8 cellular contexts compared by ENCODE assay signal in the genomic region with DNA sequence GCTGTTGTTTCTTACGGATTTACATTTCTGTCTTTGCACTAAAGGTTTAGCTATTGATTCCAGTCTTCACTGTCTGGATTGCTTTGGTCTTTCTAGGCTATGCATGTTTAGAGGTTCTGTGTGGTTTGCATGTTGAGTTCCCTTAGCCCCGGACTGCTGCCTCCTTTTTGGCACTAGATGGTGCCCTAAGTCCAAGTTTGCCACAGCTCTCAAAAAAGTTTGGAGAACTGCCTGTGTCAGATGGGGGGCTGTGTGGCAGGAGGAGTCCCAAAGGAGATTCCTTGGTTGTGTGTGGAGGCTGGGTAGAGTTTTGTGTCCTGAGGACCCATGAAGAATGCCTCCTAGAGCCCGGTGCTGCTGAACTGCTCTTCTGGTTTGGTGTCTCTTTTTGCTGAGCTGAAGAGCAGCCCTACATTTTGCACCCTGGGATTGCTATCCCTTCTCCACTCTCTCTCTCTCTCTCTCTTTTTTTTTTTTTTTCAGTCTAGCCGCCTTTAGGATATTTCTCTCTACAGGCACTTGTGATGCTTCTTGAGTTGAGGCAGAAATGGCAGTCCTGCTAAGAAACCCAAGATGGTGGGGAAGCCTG.
DNase-seq lines count a peak whose midpoint lies in the region; ATAC-seq, FAIRE-seq and TF ChIP-seq lines count a peak whose summit lies in the region.

No MANE protein-coding gene starts in this region.

- FAIRE-seq in A549 (lab: Jason Lieb, UNC): no peak

- H3K4me2 ChIP-seq in A549: no peak overlapping the region

- peak overlapping the region; percentile 15 to 71; a peak in 3 of 6 replicates for H3K27ac ChIP-seq in A549

- TF ChIP-seq POLR2A in A549 (IDR thresholded peaks at IDR 0.05; ENCODE audit: low read length): no peak

- TF ChIP-seq EP300 in A549 (IDR thresholded peaks at IDR 0.05): no peak

- no peak overlapping the region for H3K4me3 Mint-ChIP-seq in activated T-helper 17 cell treated with anti-CD3 and anti-CD28 coated beads, Interleukin-2, amount 50 U/mL, for 72 hours

- H3K36me3 Mint-ChIP-seq in activated T-helper 17 cell treated with anti-CD3 and anti-CD28 coated beads, Interleukin-2, amount 50 U/mL, for 72 hours (ENCODE audit: low read depth): no peaks in the 10 kb centered on the region

- peaks cover 21% of the 10 kb centered on the region for H3K27me3 Mint-ChIP-seq in activated T-helper 17 cell treated with anti-CD3 and anti-CD28 coated beads, Interleukin-2, amount 50 U/mL, for 72 hours

- H3K4me1 Mint-ChIP-seq in activated T-helper 17 cell treated with anti-CD3 and anti-CD28 coated beads, Interleukin-2, amount 50 U/mL, for 72 hours: no peaks in the 10 kb centered on the region

- POLR2A ChIA-PET in A549 (lab: Yijun Ruan, JAX): no interaction called here

- CTCF ChIA-PET in A549 (lab: Yijun Ruan, JAX): interaction anchor here (0.7 to 2.9 kb wide), 31 partner anchors 9 to 389 kb away, joined by 3 to 28 read pairs (median 3); partner anchors contain the start of gene PTGS2

- H3K4me3 ChIP-seq in A549: no peak overlapping the region

- no peaks in the 10 kb centered on the region for H3K9me3 ChIP-seq in A549

- TF ChIP-seq CTCF in A549 (IDR thresholded peaks at IDR 0.05) (peak; percentile 75), GM10266 (IDR thresholded peaks at IDR 0.05; ENCODE audit: control insufficient read depth, insufficient read depth, low read depth, missing control alignments) (peak; percentile 71)

- DNase-seq in A549 (ENCODE audit: low read depth in 1 of 2, low spot score in 1 of 2): peak in 1 of 2 experiments; percentile 73
- no peak for DNase-seq in GM10266 (ENCODE audit: extremely low spot score)
- DNase-seq in NCI-H446 (lab: John Stamatoyannopoulos, UW): peak; percentile 31 to 74
- DNase-seq in left ventricle myocardium superior: no peak
- peak; percentile 20 for DNase-seq in stimulated activated naive CD8-positive, alpha-beta T cell treated with anti-CD3 and anti-CD28 coated beads, Interleukin-15, Interleukin-2, amounts not matched to agents 100 U/mL and 50 U/mL, for 24 hours
- no peak for DNase-seq in NCI-H1436 (lab: John Stamatoyannopoulos, UW)

- H3K9me3 Mint-ChIP-seq in activated T-helper 17 cell treated with anti-CD3 and anti-CD28 coated beads, Interleukin-2, amount 50 U/mL, for 72 hours: no peaks in the 10 kb centered on the region

- H3K4me1 ChIP-seq in A549: no peaks in the 10 kb centered on the region

- WGBS in A549 (ENCODE audit: missing lambda C conversion rate): 66% methylated on average over 4 of the region's 4 CpGs

- intact Hi-C loops in left ventricle myocardium superior (cut with micrococcal nuclease): loop anchor here (5.0 kb wide), 1 partner anchor 381 kb away; no protein-coding TSS in a partner anchor

- peak; percentile 93 to 96 for TF ChIP-seq RAD21 in A549 (conservative IDR thresholded peaks at IDR 0.05 in 1 of 2, IDR thresholded peaks at IDR 0.05 in 1 of 2)

- H3K27ac Mint-ChIP-seq in activated T-helper 17 cell treated with anti-CD3 and anti-CD28 coated beads, Interleukin-2, amount 50 U/mL, for 72 hours: no peak overlapping the region

- ATAC-seq in A549 (peak; percentile 81 to 94), HG02588 (IDR thresholded peaks at IDR 0.05; ENCODE audit: unreplicated experiment) (peak; percentile 85), left ventricle myocardium superior (peak; percentile 74)
- ATAC-seq in activated T-helper 17 cell treated with anti-CD3 and anti-CD28 coated beads, Interleukin-2, amount 50 U/mL, for 72 hours (replicated peaks): peak; percentile 37
- ATAC-seq in stimulated activated naive CD8-positive, alpha-beta T cell treated with anti-CD3 and anti-CD28 coated beads, Interleukin-15, Interleukin-2, amounts not matched to agents 100 U/mL and 50 U/mL, for 24 hours: peak; percentile 52

TF ChIP-seq in A549, 52 proteins besides CTCF, POLR2A, EP300 and RAD21:
- no peak for TF ChIP-seq HOXB5 (CRISPR knock-in tag; IDR thresholded peaks at IDR 0.05)
- no peak for TF ChIP-seq FOXS1 (CRISPR knock-in tag; IDR thresholded peaks at IDR 0.05)
- TF ChIP-seq NFE2L2 (conservative IDR thresholded peaks at IDR 0.05; ENCODE audit: low read length): no peak
- TF ChIP-seq, protein P1, sequence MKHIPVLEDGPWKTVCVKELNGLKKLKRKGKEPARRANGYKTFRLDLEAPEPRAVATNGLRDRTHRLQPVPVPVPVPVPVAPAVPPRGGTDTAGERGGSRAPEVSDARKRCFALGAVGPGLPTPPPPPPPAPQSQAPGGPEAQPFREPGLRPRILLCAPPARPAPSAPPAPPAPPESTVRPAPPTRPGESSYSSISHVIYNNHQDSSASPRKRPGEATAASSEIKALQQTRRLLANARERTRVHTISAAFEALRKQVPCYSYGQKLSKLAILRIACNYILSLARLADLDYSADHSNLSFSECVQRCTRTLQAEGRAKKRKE (CRISPR knock-in tag; IDR thresholded peaks at IDR 0.05; ENCODE audit: low read depth): no peak
- no peak for TF ChIP-seq JUNB (IDR thresholded peaks at IDR 0.05)
- no peak for TF ChIP-seq HDAC2 (IDR thresholded peaks at IDR 0.05)
- peak; percentile 91 for TF ChIP-seq SMC3 (IDR thresholded peaks at IDR 0.05)
TF ChIP-seq in A549: peak in this region for 1.

Comparison
In these comparisons a context has a peak if more than half of its experiments do, and no peak if none do; other contexts are left out.
1. ATAC-seq: peak in every context shown above with its lines; median percentile 88 in A549; 85 in HG02588; 74 in left ventricle myocardium superior; 52 in stimulated activated naive CD8-positive, alpha-beta T cell treated with anti-CD3 and anti-CD28 coated beads, Interleukin-15, Interleukin-2, amounts not matched to agents 100 U/mL and 50 U/mL, for 24 hours; 37 in activated T-helper 17 cell treated with anti-CD3 and anti-CD28 coated beads, Interleukin-2, amount 50 U/mL, for 72 hours.
2. DNase-seq: peak in NCI-H446 (2 of 2) and stimulated activated naive CD8-positive, alpha-beta T cell treated with anti-CD3 and anti-CD28 coated beads, Interleukin-15, Interleukin-2, amounts not matched to agents 100 U/mL and 50 U/mL, for 24 hours (single experiment); none in GM10266 (single experiment), left ventricle myocardium superior (single experiment) and NCI-H1436 (single experiment).